Comparison of ENCODE assay signal across 16 cellular contexts in genomic region chr9:137461316-137461662, GRCh38. TPM values are rescaled to one million over a fixed set of nuclear protein-coding genes. Genes with fewer than 3 reads are reported as not detected.
A peak's percentile ranks its signal among the peaks of the same experiment; 100 is the strongest.
DNase-seq lines count a peak whose midpoint lies in the region; ATAC-seq and TF ChIP-seq lines count a peak whose summit lies in the region.
"Had no signal": no experiment of that assay in that cellular context is flagged by ENCODE, and none has a peak within 500 bp of the region (broad histone marks: within the 10 kb centered on the region; RNA-seq: fewer than 3 reads in every experiment).

No MANE protein-coding gene starts in this region.

- peak overlapping the region in 1 of 10 experiments; percentile 50; a peak in 1 of 20 replicates for H3K4me3 ChIP-seq in BLaER1 treated with 17β-estradiol and CSF1 and Interleukin-3, amounts not matched to agents 10 nM and 100 nM
- H3K4me3 ChIP-seq in DOHH2 (ENCODE audit: low read length) = peak overlapping the region; percentile 78
- peak overlapping the region; percentile 52 for H3K4me3 ChIP-seq in naive thymus-derived CD4-positive, alpha-beta T cell (ENCODE audit: low read length)

- no peaks in the 10 kb centered on the region for H3K27me3 Mint-ChIP-seq in activated T-helper 1 cell treated with anti-CD3 and anti-CD28 coated beads, Interleukin-12 subunit alpha, Interleukin-12 subunit beta, Interleukin-2, Interleukin-4 antibody, amounts not matched to agents 30 ng/mL and 10 ng/mL and 1 ng/mL, durations not matched to agents 14 hours and 24 hours and 36 hours (ENCODE audit: insufficient read depth)
- no peaks in the 10 kb centered on the region for H3K27me3 Mint-ChIP-seq in naive thymus-derived CD4-positive, alpha-beta T cell

- no peaks in the 10 kb centered on the region for H3F3A ChIP-seq in DOHH2 (ENCODE audit: control insufficient read depth, insufficient read depth)

- H3K4me1 ChIP-seq in BLaER1 treated with 17β-estradiol and CSF1 and Interleukin-3, amounts not matched to agents 10 nM and 100 nM = peaks cover 42 to 65% (median 61%) of the 10 kb centered on the region in 10 experiments
- H3K4me1 ChIP-seq in DOHH2 (ENCODE audit: control insufficient read depth, low read length) = peaks cover 65% of the 10 kb centered on the region
- H3K4me1 ChIP-seq in naive thymus-derived CD4-positive, alpha-beta T cell (ENCODE audit: control insufficient read depth in 2 of 2, insufficient read depth in 2 of 2, low read length in 2 of 2) = peaks cover 36 to 42% of the 10 kb centered on the region in 2 donors

- H3K4me3 Mint-ChIP-seq in activated T-helper 1 cell treated with anti-CD3 and anti-CD28 coated beads, Interleukin-12 subunit alpha, Interleukin-12 subunit beta, Interleukin-2, Interleukin-4 antibody, amounts not matched to agents 30 ng/mL and 10 ng/mL and 1 ng/mL, durations not matched to agents 14 hours and 24 hours and 36 hours = peak overlapping the region; percentile 51
- H3K4me3 Mint-ChIP-seq in naive thymus-derived CD4-positive, alpha-beta T cell = peak overlapping the region in 9 of 10 donors; percentile 21 to 87 (median 42)

- H3K27ac ChIP-seq in BLaER1 treated with 17β-estradiol and CSF1 and Interleukin-3, amounts not matched to agents 10 nM and 100 nM = no peak overlapping the region
- H3K27ac ChIP-seq in DOHH2 (ENCODE audit: low read depth, low read length) = peak overlapping the region; percentile 82
- peak overlapping the region; percentile 93 for H3K27ac ChIP-seq in naive thymus-derived CD4-positive, alpha-beta T cell (ENCODE audit: low read depth, low read length)

- H3K9me2 ChIP-seq in DOHH2 (replicated peaks; ENCODE audit: control insufficient read depth, low read length) = no peaks in the 10 kb centered on the region

- intact Hi-C loops in activated T-helper 1 cell treated with anti-CD3 and anti-CD28 coated beads, Interleukin-12 subunit alpha, Interleukin-12 subunit beta, Interleukin-2, Interleukin-4 antibody, amounts not matched to agents 30 ng/mL and 10 ng/mL and 1 ng/mL, durations not matched to agents 14 hours and 24 hours and 36 hours (cut with micrococcal nuclease) = loop anchor here (1.0 to 2.0 kb wide), 2 partner anchors 8 to 32 kb away; no protein-coding TSS in a partner anchor
- intact Hi-C loops in naive thymus-derived CD4-positive, alpha-beta T cell (cut with micrococcal nuclease) = loop anchor here (1.0 to 5.0 kb wide), 2 partner anchors 8 to 91 kb away; partner anchors contain the start of genes MRPL41 (in 1 of the 2) and PNPLA7 (in 1 of the 2)

- no peaks in the 10 kb centered on the region for H3K36me3 Mint-ChIP-seq in activated T-helper 1 cell treated with anti-CD3 and anti-CD28 coated beads, Interleukin-12 subunit alpha, Interleukin-12 subunit beta, Interleukin-2, Interleukin-4 antibody, amounts not matched to agents 30 ng/mL and 10 ng/mL and 1 ng/mL, durations not matched to agents 14 hours and 24 hours and 36 hours (ENCODE audit: low read depth)
- peaks cover 0 to 4% (median 0%) of the 10 kb centered on the region in 5 donors for H3K36me3 Mint-ChIP-seq in naive thymus-derived CD4-positive, alpha-beta T cell

- peak overlapping the region in 10 of 11 experiments; percentile 66 to 100 (median 93); a peak in 20 of 22 replicates for H3K4me2 ChIP-seq in BLaER1 treated with 17β-estradiol and CSF1 and Interleukin-3, amounts not matched to agents 10 nM and 100 nM
- H3K4me2 ChIP-seq in DOHH2 (ENCODE audit: low read length) = peak overlapping the region; percentile 62

- peaks cover 0 to 14% (median 8%) of the 10 kb centered on the region in 11 experiments; a peak in 11 of 22 replicates for H3K36me3 ChIP-seq in BLaER1 treated with 17β-estradiol and CSF1 and Interleukin-3, amounts not matched to agents 10 nM and 100 nM
- H3K36me3 ChIP-seq in DOHH2 (ENCODE audit: control insufficient read depth, low read length) = peaks cover 24% of the 10 kb centered on the region
- peaks cover 0 to 17% (median 0%) of the 10 kb centered on the region in 3 experiments for H3K36me3 ChIP-seq in naive thymus-derived CD4-positive, alpha-beta T cell (ENCODE audit: control insufficient read depth in 2 of 3, insufficient read depth in 3 of 3, low read length in 3 of 3)

- H3K9me3 ChIP-seq in BLaER1 treated with 17β-estradiol and CSF1 and Interleukin-3, amounts not matched to agents 10 nM and 100 nM (replicated peaks in 1 of 11) = 0 out of 22 replicates have a peak, but pooled peaks cover 0 to 5% (median 0%) of the 10 kb centered on the region in 11 experiments
- H3K9me3 ChIP-seq in DOHH2 (ENCODE audit: control insufficient read depth, insufficient read depth, low read length) = no peaks in the 10 kb centered on the region
- no peaks in the 10 kb centered on the region for H3K9me3 ChIP-seq in naive thymus-derived CD4-positive, alpha-beta T cell (ENCODE audit: control insufficient read depth in 2 of 3, low read length in 3 of 3)

- peaks cover 0 to 40% (median 24%) of the 10 kb centered on the region in 11 experiments; a peak in 19 of 22 replicates for H4K20me1 ChIP-seq in BLaER1 treated with 17β-estradiol and CSF1 and Interleukin-3, amounts not matched to agents 10 nM and 100 nM
- no peaks in the 10 kb centered on the region; the same call in 1 of the 2 replicates for H4K20me1 ChIP-seq in DOHH2 (ENCODE audit: control insufficient read depth, insufficient read depth, low read depth, low read length)

- peak overlapping the region; percentile 40 for H3K27ac Mint-ChIP-seq in activated T-helper 1 cell treated with anti-CD3 and anti-CD28 coated beads, Interleukin-12 subunit alpha, Interleukin-12 subunit beta, Interleukin-2, Interleukin-4 antibody, amounts not matched to agents 30 ng/mL and 10 ng/mL and 1 ng/mL, durations not matched to agents 14 hours and 24 hours and 36 hours
- H3K27ac Mint-ChIP-seq in naive thymus-derived CD4-positive, alpha-beta T cell = peak overlapping the region in 8 of 9 donors; percentile 61 to 98 (median 92)

- no peak for DNase-seq in activated T-helper 1 cell treated with anti-CD3 and anti-CD28 coated beads, Interleukin-12 subunit alpha, Interleukin-12 subunit beta, Interleukin-2, Interleukin-4 antibody, amounts not matched to agents 30 ng/mL and 10 ng/mL and 1 ng/mL, durations not matched to agents 14 hours and 24 hours and 36 hours (ENCODE audit: low spot score)
- DNase-seq in naive thymus-derived CD4-positive, alpha-beta T cell = no peak
- DNase-seq in kidney glomerular epithelial cell (lab: John Stamatoyannopoulos, UW) = no peak
- DNase-seq in H4 (ENCODE audit: low spot score) = no peak
- DNase-seq in AG20443 (ENCODE audit: low spot score) = no peak
- no peak for DNase-seq in putamen (ENCODE audit: low spot score)
- DNase-seq: AML-193, hypothalamus, NCI-H187, NCI-H510A had no signal

- POLR2A ChIA-PET in naive thymus-derived CD4-positive, alpha-beta T cell (lab: Charles Lee) = interaction anchor here (0.9 to 1.4 kb wide), 3 partner anchors 12 to 38 kb away, joined by 3 to 7 read pairs (median 4); partner anchors contain the start of genes EXD3 and NOXA1

- H3K27me3 ChIP-seq in BLaER1 treated with 17β-estradiol and CSF1 and Interleukin-3, amounts not matched to agents 10 nM and 100 nM = peaks cover 0 to 14% (median 12%) of the 10 kb centered on the region in 11 experiments; a peak in 14 of 22 replicates
- no peaks in the 10 kb centered on the region for H3K27me3 ChIP-seq in DOHH2 (ENCODE audit: control insufficient read depth, low read length)
- H3K27me3 ChIP-seq in naive thymus-derived CD4-positive, alpha-beta T cell (ENCODE audit: control insufficient read depth in 2 of 2, insufficient read depth in 2 of 2, low read length in 2 of 2) = no peaks in the 10 kb centered on the region

- H3K9ac ChIP-seq in BLaER1 treated with 17β-estradiol and CSF1 and Interleukin-3, amounts not matched to agents 10 nM and 100 nM = no peak overlapping the region

- CTCF ChIA-PET in naive thymus-derived CD4-positive, alpha-beta T cell (lab: Charles Lee) = interaction anchor here (0.9 kb wide), 1 partner anchor 11 kb away, joined by 3 read pairs; no protein-coding TSS in a partner anchor

- H3K79me2 ChIP-seq in DOHH2 (ENCODE audit: control insufficient read depth, low read length) = peaks cover 20% of the 10 kb centered on the region

- no peak for ATAC-seq in naive thymus-derived CD4-positive, alpha-beta T cell

- no peak for TF ChIP-seq CTCF in DOHH2 (IDR thresholded peaks at IDR 0.05; ENCODE audit: low read depth, low read length, poor library complexity, severe bottlenecking)

- H3K9me3 Mint-ChIP-seq in activated T-helper 1 cell treated with anti-CD3 and anti-CD28 coated beads, Interleukin-12 subunit alpha, Interleukin-12 subunit beta, Interleukin-2, Interleukin-4 antibody, amounts not matched to agents 30 ng/mL and 10 ng/mL and 1 ng/mL, durations not matched to agents 14 hours and 24 hours and 36 hours = no peaks in the 10 kb centered on the region
- H3K9me3 Mint-ChIP-seq in naive thymus-derived CD4-positive, alpha-beta T cell = peaks cover 0 to 2% (median 0%) of the 10 kb centered on the region in 11 donors

- H3K4me1 Mint-ChIP-seq in activated T-helper 1 cell treated with anti-CD3 and anti-CD28 coated beads, Interleukin-12 subunit alpha, Interleukin-12 subunit beta, Interleukin-2, Interleukin-4 antibody, amounts not matched to agents 30 ng/mL and 10 ng/mL and 1 ng/mL, durations not matched to agents 14 hours and 24 hours and 36 hours (ENCODE audit: low read depth) = peaks cover 3% of the 10 kb centered on the region
- H3K4me1 Mint-ChIP-seq in naive thymus-derived CD4-positive, alpha-beta T cell = peaks cover 5 to 42% (median 21%) of the 10 kb centered on the region in 7 donors

RNA-seq across cellular contexts. Expression of gene NSMF, which starts 2.2 kb away (rescaled TPM):
- total RNA-seq in activated T-helper 1 cell treated with anti-CD3 and anti-CD28 coated beads, Interleukin-12 subunit alpha, Interleukin-12 subunit beta, Interleukin-2, Interleukin-4 antibody, amounts not matched to agents 30 ng/mL and 10 ng/mL and 1 ng/mL, durations not matched to agents 14 hours and 24 hours and 36 hours = 57.2 and 58.9 TPM in 2 replicates
- total RNA-seq in naive thymus-derived CD4-positive, alpha-beta T cell = 10 to 100 TPM; 22.9 to 92.0 (median 57.3) TPM
- polyA plus RNA-seq in naive thymus-derived CD4-positive, alpha-beta T cell = 10 to 100 TPM; 10.9 to 21.4 TPM
- total RNA-seq in H4 (2014; rRNA removed; shearing (Covaris generic)) = 17.1 and 19.1 TPM in 2 replicates

RNA-seq across cellular contexts. Expression of gene ENTPD8, which starts 20.1 kb away (rescaled TPM):
- not detected in 2 replicates for total RNA-seq in activated T-helper 1 cell treated with anti-CD3 and anti-CD28 coated beads, Interleukin-12 subunit alpha, Interleukin-12 subunit beta, Interleukin-2, Interleukin-4 antibody, amounts not matched to agents 30 ng/mL and 10 ng/mL and 1 ng/mL, durations not matched to agents 14 hours and 24 hours and 36 hours
- total RNA-seq in naive thymus-derived CD4-positive, alpha-beta T cell = not detected
- not detected for polyA plus RNA-seq in naive thymus-derived CD4-positive, alpha-beta T cell
- total RNA-seq in H4 (2014; rRNA removed; shearing (Covaris generic)) = 0.08 TPM in 1 of 2 replicates, not detected in the other
- total RNA-seq: activated CD8-positive, alpha-beta memory T cell treated with anti-CD3 and anti-CD28 coated beads for 36 hours; left cardiac atrium; M059J; subcutaneous adipose tissue had no signal

RNA-seq across cellular contexts. Expression of gene NOXA1, which starts 38.1 kb away (rescaled TPM):
- 0.49 and 0.54 TPM in 2 replicates for total RNA-seq in activated T-helper 1 cell treated with anti-CD3 and anti-CD28 coated beads, Interleukin-12 subunit alpha, Interleukin-12 subunit beta, Interleukin-2, Interleukin-4 antibody, amounts not matched to agents 30 ng/mL and 10 ng/mL and 1 ng/mL, durations not matched to agents 14 hours and 24 hours and 36 hours
- 10 to 100 TPM in 2 of 5 experiments, 1 to 10 TPM in 2, under 1 TPM in 1; 0.94 to 11.1 (median 6.0) TPM for total RNA-seq in naive thymus-derived CD4-positive, alpha-beta T cell
- 1 to 10 TPM in 1 of 2 donors, under 1 TPM in 1; 0.73 to 2.6 TPM for polyA plus RNA-seq in naive thymus-derived CD4-positive, alpha-beta T cell
- total RNA-seq in H4 (2014; rRNA removed; shearing (Covaris generic)) = not detected in 2 replicates
- total RNA-seq: M059J had no signal

RNA-seq across cellular contexts. Expression of gene EXD3, which starts 38.3 kb away (rescaled TPM):
- 4.8 and 4.9 TPM in 2 replicates for total RNA-seq in activated T-helper 1 cell treated with anti-CD3 and anti-CD28 coated beads, Interleukin-12 subunit alpha, Interleukin-12 subunit beta, Interleukin-2, Interleukin-4 antibody, amounts not matched to agents 30 ng/mL and 10 ng/mL and 1 ng/mL, durations not matched to agents 14 hours and 24 hours and 36 hours
- 10 to 100 TPM; 11.7 to 27.2 (median 24.7) TPM for total RNA-seq in naive thymus-derived CD4-positive, alpha-beta T cell
- polyA plus RNA-seq in naive thymus-derived CD4-positive, alpha-beta T cell = 1 to 10 TPM; 3.5 to 7.6 TPM
- total RNA-seq in H4 (2014; rRNA removed; shearing (Covaris generic)) = 1.4 and 2.8 TPM in 2 replicates

Comparison
In these comparisons a context has a peak if more than half of its experiments do, and no peak if none do; other contexts are left out.
1. H3K27ac ChIP-seq: peak in DOHH2 (single experiment) and naive thymus-derived CD4-positive, alpha-beta T cell (single experiment); none in BLaER1 treated with 17β-estradiol and CSF1 and Interleukin-3, amounts not matched to agents 10 nM and 100 nM (0 of 11).